Comparison of ENCODE assay signal across 1 cellular context in genomic region chr9:33180526-33181184, GRCh38.
TF ChIP-seq lines count a peak whose summit lies in the region.

No MANE protein-coding gene starts in this region.

TF ChIP-seq in IMR-90, 13 proteins besides CTCF, POLR2A, EP300 and RAD21:
- no peak for TF ChIP-seq MAZ (IDR thresholded peaks at IDR 0.05; ENCODE audit: borderline replicate concordance, low read depth, low read length)
- peak; percentile 41; the same call in 1 of the 2 replicates for TF ChIP-seq CEBPB (IDR thresholded peaks at IDR 0.05; ENCODE audit: low read depth, low read length)
- TF ChIP-seq ELK1 (IDR thresholded peaks at IDR 0.05; ENCODE audit: borderline replicate concordance, low read depth, low read length): no peak
- no peak for TF ChIP-seq FOS (IDR thresholded peaks at IDR 0.05; ENCODE audit: low read depth, low read length)
- no peak for TF ChIP-seq RCOR1 (IDR thresholded peaks at IDR 0.05; ENCODE audit: insufficient replicate concordance, low read length)
- no peak for TF ChIP-seq CHD1 (IDR thresholded peaks at IDR 0.05; ENCODE audit: low read depth, low read length)
- TF ChIP-seq USF2 (IDR thresholded peaks at IDR 0.05; ENCODE audit: low read depth, low read length): no peak
- no peak for TF ChIP-seq NFE2L2 (IDR thresholded peaks at IDR 0.05; ENCODE audit: low read depth, low read length)
